In genomic region chr16:89922477-89922883, GRCh38 we compare ENCODE assay signal across 8 cellular contexts. TPM values are rescaled to one million over a fixed set of nuclear protein-coding genes. Genes with fewer than 3 reads are reported as not detected.
DNase-seq lines count a peak whose midpoint lies in the region; ATAC-seq lines count a peak whose summit lies in the region.

No MANE protein-coding gene starts in this region.

- no peak overlapping the region for H3K27ac Mint-ChIP-seq in activated naive CD8-positive, alpha-beta T cell

- H3K9me3 Mint-ChIP-seq in activated naive CD8-positive, alpha-beta T cell (ENCODE audit: low read depth), result no peaks in the 10 kb centered on the region

- peak; percentile 30 for DNase-seq in NCI-H345 (lab: John Stamatoyannopoulos, UW)
- DNase-seq in NCI-H345 treated with DMSO at 0.1 percent for 48 hours (lab: John Stamatoyannopoulos, UW; ENCODE audit: unreplicated experiment), result no peak
- DNase-seq in NCI-H1092 (lab: John Stamatoyannopoulos, UW), result peak; percentile 44
- peak; percentile 90 for DNase-seq in glomerular visceral epithelial cell (ENCODE audit: extremely low spot score)
- peak; percentile 79 for DNase-seq in occipital lobe (lab: John Stamatoyannopoulos, UW)
- DNase-seq in superior temporal gyrus (ENCODE audit: extremely low spot score), result no peak

- H3K36me3 Mint-ChIP-seq in activated naive CD8-positive, alpha-beta T cell, result no peaks in the 10 kb centered on the region

- H3K4me3 Mint-ChIP-seq in activated naive CD8-positive, alpha-beta T cell, result peak overlapping the region; percentile 67

- H3K4me1 Mint-ChIP-seq in activated naive CD8-positive, alpha-beta T cell (ENCODE audit: low read depth), result peaks cover 36% of the 10 kb centered on the region

- peaks cover 7% of the 10 kb centered on the region for H3K27me3 Mint-ChIP-seq in activated naive CD8-positive, alpha-beta T cell

- no peak for ATAC-seq in GM21576 (IDR thresholded peaks at IDR 0.05; ENCODE audit: unreplicated experiment)

RNA-seq across cellular contexts. Expression of gene TUBB3, which starts 0.7 kb away (rescaled TPM):
- total RNA-seq in occipital lobe, result 2,684 TPM

RNA-seq across cellular contexts. Expression of gene MC1R, which starts 3.8 kb away (rescaled TPM):
- 3.3 TPM for total RNA-seq in occipital lobe

RNA-seq across cellular contexts. Expression of gene DEF8, which starts 26.1 kb away (rescaled TPM):
- total RNA-seq in occipital lobe, result 62.9 TPM

RNA-seq across cellular contexts. Expression of gene TCF25, which starts 49.1 kb away (rescaled TPM):
- total RNA-seq in occipital lobe, result 136 TPM

Comparison
In these comparisons a context has a peak if more than half of its experiments do, and no peak if none do; other contexts are left out.
1. DNase-seq: peak in NCI-H345 (single experiment), NCI-H1092 (single experiment), glomerular visceral epithelial cell (single experiment) and occipital lobe (single experiment); none in NCI-H345 treated with DMSO at 0.1 percent for 48 hours (single experiment) and superior temporal gyrus (single experiment).